35 cellular contexts compared by ENCODE assay signal in genomic region chr6:125795301-125795700, GRCh38. TPM values are rescaled to one million over a fixed set of nuclear protein-coding genes. Genes with fewer than 3 reads are reported as not detected.
A peak's percentile ranks its signal among the peaks of the same experiment; 100 is the strongest.
DNase-seq lines count a peak whose midpoint lies in the region; ATAC-seq, FAIRE-seq and TF ChIP-seq lines count a peak whose summit lies in the region.
"Had no signal": no experiment of that assay in that cellular context is flagged by ENCODE, and none has a peak within 500 bp of the region (broad histone marks: within the 10 kb centered on the region; RNA-seq: fewer than 3 reads in every experiment).

No MANE protein-coding gene starts in this region.

- CTCF ChIA-PET in A549 (lab: Yijun Ruan, JAX): interaction anchor here (1.0 to 1.2 kb wide), 3 partner anchors 16 to 162 kb away, joined by 3 to 5 read pairs (median 3); no protein-coding TSS in a partner anchor
- CTCF ChIA-PET in PC-9 (lab: Charles Lee): no interaction called here

- H3K4me3 ChIP-seq in A549: no peak overlapping the region
- H3K4me3 ChIP-seq in BE2C (ENCODE audit: low read depth, low read length): peak overlapping the region; percentile 77; the same call in 1 of the 2 replicates
- no peak overlapping the region for H3K4me3 ChIP-seq in PC-9
- H3K4me3 ChIP-seq: esophagus squamous epithelium, GM23248, skin epidermis, thyroid gland had no signal

- no peaks in the 10 kb centered on the region; the same call in 1 of the 2 replicates for H3K9me2 ChIP-seq in PC-9 (ENCODE audit: insufficient read depth)

- peaks cover 23% of the 10 kb centered on the region for H3K4me1 Mint-ChIP-seq in nephron progenitor cell

- peak overlapping the region; percentile 6 for H3K27ac Mint-ChIP-seq in nephron progenitor cell
- H3K27ac Mint-ChIP-seq: activated naive CD8-positive, alpha-beta T cell treated with anti-CD3 and anti-CD28 coated beads, Interleukin-2, amount 10 ng/mL, durations not matched to agents 7 days and 5 days; memory B cell; nephron had no signal

- no peak for TF ChIP-seq EP300 in A549 (IDR thresholded peaks at IDR 0.05)

- H3K4me3 Mint-ChIP-seq in nephron progenitor cell: no peak overlapping the region
- H3K4me3 Mint-ChIP-seq: activated naive CD8-positive, alpha-beta T cell treated with anti-CD3 and anti-CD28 coated beads, Interleukin-2, amount 10 ng/mL, durations not matched to agents 7 days and 5 days; memory B cell; nephron had no signal

- H3K27ac ChIP-seq in A549: no peak overlapping the region
- no peak overlapping the region for H3K27ac ChIP-seq in PC-9
- H3K27ac ChIP-seq: esophagus squamous epithelium, foreskin keratinocyte, GM23248, parathyroid adenoma, RWPE1, thyroid gland had no signal

- TF ChIP-seq RAD21 in A549 (conservative IDR thresholded peaks at IDR 0.05 in 1 of 2, IDR thresholded peaks at IDR 0.05 in 1 of 2): no peak

- ATAC-seq in A549 (no peak), GM18861 (IDR thresholded peaks at IDR 0.05; ENCODE audit: unreplicated experiment) (no peak), HG03432 (IDR thresholded peaks at IDR 0.05; ENCODE audit: unreplicated experiment) (no peak)
- ATAC-seq: foreskin keratinocyte, left lobe of liver had no signal

- DNase-seq in A549 (ENCODE audit: low read depth in 1 of 2, low spot score in 1 of 2): no peak
- DNase-seq in BE2C: no peak
- DNase-seq in PC-9: no peak
- no peak for DNase-seq in nephron progenitor cell
- no peak for DNase-seq in NCI-H2107 treated with DMSO at 0.1 percent for 48 hours (lab: John Stamatoyannopoulos, UW; ENCODE audit: unreplicated experiment)
- DNase-seq: activated CD4-positive, alpha-beta T cell treated with anti-CD3 and anti-CD28 coated beads for 1 hour; activated effector memory CD4-positive, alpha-beta T cell treated with Interleukin-2 at 50 U/mL for 16 hours; activated naive CD8-positive, alpha-beta T cell treated with anti-CD3 and anti-CD28 coated beads, Interleukin-2, amount 10 ng/mL, durations not matched to agents 7 days and 5 days; C1 segment of cervical spinal cord; Caco-2; DMS79; esophagus squamous epithelium; foreskin keratinocyte; GF-D8; GM23248; head of caudate nucleus; NCI-H1105; NCI-H187 treated with DMSO at 0.1 percent for 48 hours; NCI-H2171 treated with DMSO at 0.1 percent for 48 hours; NCI-H510A treated with DMSO at 0.1 percent for 48 hours; retina; stimulated activated naive CD4-positive, alpha-beta T cell treated with Interleukin-2 at 50 U/mL for 16 hours; thyroid gland had no signal

- no peaks in the 10 kb centered on the region for H3K27me3 ChIP-seq in BE2C
- H3K27me3 ChIP-seq in PC-9 (ENCODE audit: insufficient read depth, low read depth): no peaks in the 10 kb centered on the region
- H3K27me3 ChIP-seq: esophagus squamous epithelium, foreskin keratinocyte, thyroid gland had no signal

- H3K79me2 ChIP-seq in PC-9 (ENCODE audit: low read depth): peaks cover 80% of the 10 kb centered on the region

- intact Hi-C loops in PC-9 (cut with micrococcal nuclease; ENCODE audit: unreplicated experiment): no loop called here

- H3F3A ChIP-seq in PC-9 (ENCODE audit: insufficient read depth, low read depth): peaks cover 20% of the 10 kb centered on the region

- TF ChIP-seq CTCF in A549 (IDR thresholded peaks at IDR 0.05) (no peak), BE2C (IDR thresholded peaks at IDR 0.05; ENCODE audit: low read depth, low read length) (no peak), PC-9 (conservative IDR thresholded peaks at IDR 0.05) (no peak), nephron progenitor cell (IDR thresholded peaks at IDR 0.05) (no peak)

- H3K9me3 Mint-ChIP-seq in nephron progenitor cell: no peaks in the 10 kb centered on the region
- H3K9me3 Mint-ChIP-seq: activated naive CD8-positive, alpha-beta T cell treated with anti-CD3 and anti-CD28 coated beads, Interleukin-2, amount 10 ng/mL, durations not matched to agents 7 days and 5 days; memory B cell; nephron had no signal

- no peak for TF ChIP-seq POLR2A in A549 (IDR thresholded peaks at IDR 0.05; ENCODE audit: low read length)

- H3K4me1 ChIP-seq in A549 (peaks cover 55% of the 10 kb centered on the region), BE2C (peaks cover 29% of the 10 kb centered on the region), PC-9 (replicated peaks; ENCODE audit: insufficient read depth) (peaks cover 67% of the 10 kb centered on the region)
- H3K4me1 ChIP-seq: parathyroid adenoma had no signal

- H3K36me3 ChIP-seq in BE2C: peaks cover 28% of the 10 kb centered on the region
- H3K36me3 ChIP-seq in PC-9 (ENCODE audit: low read depth): peaks cover 30% of the 10 kb centered on the region; the same call in 1 of the 2 replicates
- H3K36me3 ChIP-seq: esophagus squamous epithelium, thyroid gland had no signal

- BruUV-seq in PC-9 (replicated peaks; lab: Mats Ljungman, UMichigan): no TSS peak

- peak overlapping the region; percentile 81 for H3K4me2 ChIP-seq in A549
- 0 out of 2 replicates have a peak overlapping the region, but pooled peaks have one; percentile 91 for H3K4me2 ChIP-seq in PC-9

- no peaks in the 10 kb centered on the region for H4K20me1 ChIP-seq in PC-9 (ENCODE audit: insufficient read depth)

- H2AFZ ChIP-seq in PC-9: no peak overlapping the region
- H2AFZ ChIP-seq: GM23248, parathyroid adenoma had no signal

- POLR2A ChIA-PET in A549 (lab: Yijun Ruan, JAX): no interaction called here
- POLR2A ChIA-PET in PC-9 (lab: Charles Lee; ENCODE audit: unreplicated experiment): no interaction called here

- no peaks in the 10 kb centered on the region for H3K9me3 ChIP-seq in A549
- H3K9me3 ChIP-seq in BE2C: no peaks in the 10 kb centered on the region
- H3K9me3 ChIP-seq in PC-9 (ENCODE audit: insufficient read depth, low read depth): peaks cover 5% of the 10 kb centered on the region; the same call in 1 of the 2 replicates
- H3K9me3 ChIP-seq: Caco-2, esophagus squamous epithelium, thyroid gland had no signal

- FAIRE-seq in A549 (lab: Jason Lieb, UNC): no peak
- FAIRE-seq: endometrium had no signal

- no peaks in the 10 kb centered on the region for H3K36me3 Mint-ChIP-seq in nephron progenitor cell (ENCODE audit: low read depth)

- peaks cover 9% of the 10 kb centered on the region for H3K27me3 Mint-ChIP-seq in nephron progenitor cell (ENCODE audit: low read depth, poor library complexity)
- H3K27me3 Mint-ChIP-seq: activated naive CD8-positive, alpha-beta T cell treated with anti-CD3 and anti-CD28 coated beads, Interleukin-2, amount 10 ng/mL, durations not matched to agents 7 days and 5 days; memory B cell had no signal

- 96% methylated on average over 1 of the region's 1 CpG for WGBS in A549 (ENCODE audit: missing lambda C conversion rate)

TF ChIP-seq in A549, 52 proteins besides CTCF, POLR2A, EP300 and RAD21:
- TF ChIP-seq MAFK (IDR thresholded peaks at IDR 0.05; ENCODE audit: partially characterized antibody) (peak; percentile 25), MYC (IDR thresholded peaks at IDR 0.05; ENCODE audit: borderline replicate concordance, low read length) (no peak)

RNA-seq across cellular contexts. Expression of gene NCOA7, which starts 4.5 kb away (rescaled TPM):
- polyA plus RNA-seq in A549 (2011; rRNA removed) (154 and 195 TPM in 2 replicates), A549 (2017; fragmentation: RNase III; extraction: RNeasy Plus Mini Kit Qiagen cat#74134 plus additional on column Dnase treatment) (60.3 to 74.1 TPM (median 66.4 TPM) in 3 replicates)
- polyA plus RNA-seq in A549 (2012; cell fraction: cytosol; rRNA removed): 70.9 and 72.3 TPM in 2 replicates
- 50.6 and 56.7 TPM in 2 replicates for polyA plus RNA-seq in A549 (2012; cell fraction: nucleus; rRNA removed)
- 278 and 281 TPM in 2 replicates for polyA minus RNA-seq in A549 (2011; rRNA and poly(A)+ RNA removed)
- polyA plus RNA-seq in BE2C (2012; ENCODE audit: insufficient read depth, insufficient read length, low read depth): 72.5 TPM
- total RNA-seq in PC-9 (2021): 47.6 and 51.0 TPM in 2 replicates

RNA-seq across cellular contexts. Expression of gene HEY2, which starts 45.9 kb away (rescaled TPM):
- polyA plus RNA-seq in A549 (2011; rRNA removed) (0.09 TPM in 1 of 2 replicates, not detected in the other), A549 (2017; fragmentation: RNase III; extraction: RNeasy Plus Mini Kit Qiagen cat#74134 plus additional on column Dnase treatment) (0.04 TPM in 1 of 3 replicates, not detected in the others)
- 0.13 and 0.15 TPM in 2 replicates for polyA plus RNA-seq in A549 (2012; cell fraction: cytosol; rRNA removed)
- 0.16 and 0.17 TPM in 2 replicates for polyA plus RNA-seq in A549 (2012; cell fraction: nucleus; rRNA removed)
- not detected in 2 replicates for polyA minus RNA-seq in A549 (2011; rRNA and poly(A)+ RNA removed)
- polyA plus RNA-seq in BE2C (2012; ENCODE audit: insufficient read depth, insufficient read length, low read depth): not detected
- total RNA-seq in PC-9 (2021): 0.15 TPM in 1 of 2 replicates, not detected in the other
- total RNA-seq: Caco-2; dermis blood vessel endothelial cell; foreskin keratinocyte; GM23248; M059J; T-helper 2 cell treated with Interferon-gamma antibody and Interleukin-4, amounts not matched to agents 100 ng/mL and 5 ng/mL, for 36 hours had no signal
- polyA plus RNA-seq: foreskin keratinocyte, GM23248 had no signal
